1 cellular context compared by ENCODE assay signal in the genomic region with DNA sequence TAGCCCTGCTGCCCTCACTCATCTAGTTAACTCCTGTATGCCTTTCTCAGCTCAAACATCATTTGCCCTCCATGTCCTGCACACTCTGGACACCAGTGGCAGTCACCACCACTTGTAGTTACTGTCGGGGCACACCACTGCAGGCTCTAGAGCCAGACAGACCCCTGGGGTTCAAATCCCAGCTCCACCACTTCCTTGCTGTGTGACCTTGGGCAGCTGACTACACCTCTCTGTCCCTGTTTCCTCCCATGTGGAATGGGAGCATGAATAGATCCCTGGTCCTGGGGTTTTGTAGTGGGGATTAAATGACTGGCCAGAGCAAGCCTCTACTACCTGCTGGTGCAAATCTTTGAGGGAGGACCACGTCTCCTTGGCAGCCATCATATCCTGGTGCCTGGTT.
TF ChIP-seq lines count a peak whose summit lies in the region.

No MANE protein-coding gene starts in this region.

TF ChIP-seq in K562, 482 proteins besides CTCF, POLR2A, EP300 and RAD21:
- TF ChIP-seq ZFP36 (IDR thresholded peaks at IDR 0.05; ENCODE audit: low read depth, low read length, partially characterized antibody) (peak; percentile 5), BRF1 (IDR thresholded peaks at IDR 0.05; ENCODE audit: borderline replicate concordance, extremely low read depth, insufficient read length) (no peak)
